In genomic region chr7:47572101-47572460, GRCh38 we compare ENCODE assay signal across 9 cellular contexts. TPM values are rescaled to one million over a fixed set of nuclear protein-coding genes. Genes with fewer than 3 reads are reported as not detected.
DNase-seq lines count a peak whose midpoint lies in the region; ATAC-seq, FAIRE-seq and TF ChIP-seq lines count a peak whose summit lies in the region.
"Had no signal": no experiment of that assay in that cellular context is flagged by ENCODE, and none has a peak within 500 bp of the region (broad histone marks: within the 10 kb centered on the region; RNA-seq: fewer than 3 reads in every experiment).

No MANE protein-coding gene starts in this region.

- no peaks in the 10 kb centered on the region for H3K9me2 ChIP-seq in MM.1S (replicated peaks; ENCODE audit: insufficient read depth, low read length)

- no peak for TF ChIP-seq POLR2A in thyroid gland (IDR thresholded peaks at IDR 0.05)

- H3K36me3 ChIP-seq in MM.1S (replicated peaks; ENCODE audit: insufficient read depth, low read length) (no peaks in the 10 kb centered on the region), bronchial epithelial cell (ENCODE audit: control insufficient read depth, insufficient read depth, low read length) (peaks cover 3% of the 10 kb centered on the region), thyroid gland (no peaks in the 10 kb centered on the region)

- H3K27ac ChIP-seq in MM.1S (ENCODE audit: low read length) (peak overlapping the region; percentile 68; the same call in 1 of the 2 replicates), thyroid gland (peak overlapping the region; percentile 84 to 96 (median 85))

- H3K4me2 ChIP-seq in MM.1S (ENCODE audit: low read depth, low read length), result peak overlapping the region; percentile 89

- peak overlapping the region; percentile 16 for H3K4me3 ChIP-seq in MM.1S (ENCODE audit: low read length)
- no peak overlapping the region for H3K4me3 ChIP-seq in bronchial epithelial cell (ENCODE audit: low read depth, low read length)
- no peak overlapping the region for H3K4me3 ChIP-seq in thyroid gland (replicated peaks in 1 of 3)

- peak overlapping the region; percentile 81 for H3K27ac Mint-ChIP-seq in memory B cell
- H3K27ac Mint-ChIP-seq: activated CD4-positive, alpha-beta T cell treated with anti-CD3 and anti-CD28 coated beads, Interleukin-2, amount 10 ng/mL, durations not matched to agents 7 days and 5 days had no signal

- H3K4me1 ChIP-seq in MM.1S (ENCODE audit: low read length) (peaks cover 47% of the 10 kb centered on the region), thyroid gland (peaks cover 71 to 89% of the 10 kb centered on the region in 2 donors)

- no peaks in the 10 kb centered on the region for H4K20me1 ChIP-seq in MM.1S (ENCODE audit: insufficient read depth, low read length)

- no peaks in the 10 kb centered on the region for H3K27me3 ChIP-seq in MM.1S (replicated peaks; ENCODE audit: insufficient read depth, low read length)
- H3K27me3 ChIP-seq in bronchial epithelial cell (ENCODE audit: control insufficient read depth, insufficient read depth, low read length), result no peaks in the 10 kb centered on the region
- H3K27me3 ChIP-seq in thyroid gland, result no peaks in the 10 kb centered on the region

- peak; percentile 66 for FAIRE-seq in bronchial epithelial cell (lab: Jason Lieb, UNC)

- TF ChIP-seq CTCF in MM.1S (IDR thresholded peaks at IDR 0.05; ENCODE audit: low read length) (no peak), bronchial epithelial cell (IDR thresholded peaks at IDR 0.05; ENCODE audit: insufficient read depth, low read length, severe bottlenecking) (no peak), thyroid gland (IDR thresholded peaks at IDR 0.05) (no peak)

- H3K4me3 Mint-ChIP-seq in memory B cell, result no peak overlapping the region
- H3K4me3 Mint-ChIP-seq: activated CD4-positive, alpha-beta T cell treated with anti-CD3 and anti-CD28 coated beads, Interleukin-2, amount 10 ng/mL, durations not matched to agents 7 days and 5 days had no signal

- H3K79me2 ChIP-seq in MM.1S (ENCODE audit: low read length), result peaks cover 86% of the 10 kb centered on the region

- H3K4me1 Mint-ChIP-seq in memory B cell, result peaks cover 53% of the 10 kb centered on the region
- H3K4me1 Mint-ChIP-seq: activated CD4-positive, alpha-beta T cell treated with anti-CD3 and anti-CD28 coated beads, Interleukin-2, amount 10 ng/mL, durations not matched to agents 7 days and 5 days had no signal

- H3K9me3 ChIP-seq in MM.1S (replicated peaks; ENCODE audit: insufficient read depth, low read length) (no peaks in the 10 kb centered on the region), thyroid gland (no peaks in the 10 kb centered on the region)

- intact Hi-C loops in thyroid gland (cut with DNase I), result loop anchor here (10.0 kb wide), 1 partner anchor 127 kb away; no protein-coding TSS in a partner anchor

- H2AFZ ChIP-seq in MM.1S (ENCODE audit: low read length), result peak overlapping the region; percentile 50; the same call in 1 of the 2 replicates

- H3K9me3 Mint-ChIP-seq in memory B cell, result no peaks in the 10 kb centered on the region
- H3K9me3 Mint-ChIP-seq: activated CD4-positive, alpha-beta T cell treated with anti-CD3 and anti-CD28 coated beads, Interleukin-2, amount 10 ng/mL, durations not matched to agents 7 days and 5 days had no signal

- DNase-seq in MM.1S, result no peak
- no peak for DNase-seq in bronchial epithelial cell (ENCODE audit: low read depth)
- DNase-seq in memory B cell (ENCODE audit: low spot score in 2 of 2), result no peak
- DNase-seq in thyroid gland, result no peak
- no peak for DNase-seq in DMS79 treated with DMSO at 0.1 percent for 48 hours (lab: John Stamatoyannopoulos, UW)
- no peak for DNase-seq in DMS 273 treated with DMSO at 0.1 percent for 48 hours (lab: John Stamatoyannopoulos, UW)
- DNase-seq: activated CD4-positive, alpha-beta T cell treated with anti-CD3 and anti-CD28 coated beads, Interleukin-2, amount 10 ng/mL, durations not matched to agents 7 days and 5 days had no signal

- peak overlapping the region; percentile 50; the same call in 1 of the 2 replicates for H3K9ac ChIP-seq in MM.1S (ENCODE audit: low read length)

- peaks cover 25% of the 10 kb centered on the region for H3F3A ChIP-seq in MM.1S (ENCODE audit: insufficient read depth, low read length)

- WGBS in thyroid gland, 2 donors, result 56% methylated on average over 12 to 14 of the region's 14 CpGs

- H3K27me3 Mint-ChIP-seq in memory B cell, result no peaks in the 10 kb centered on the region
- H3K27me3 Mint-ChIP-seq: activated CD4-positive, alpha-beta T cell treated with anti-CD3 and anti-CD28 coated beads, Interleukin-2, amount 10 ng/mL, durations not matched to agents 7 days and 5 days had no signal

- H3K36me3 Mint-ChIP-seq in memory B cell, result peaks cover 10% of the 10 kb centered on the region

- ATAC-seq in memory B cell (ENCODE audit: low read depth) (no peak), GM21825 (IDR thresholded peaks at IDR 0.05; ENCODE audit: unreplicated experiment) (no peak), HG02973 (IDR thresholded peaks at IDR 0.05; ENCODE audit: unreplicated experiment) (no peak)

RNA-seq across cellular contexts. Expression of gene TNS3, which starts 9.8 kb away (rescaled TPM):
- total RNA-seq in bronchial epithelial cell (1.8 and 2.6 TPM in 2 replicates), thyroid gland (10 to 100 TPM; 65.8 to 93.0 (median 80.7) TPM)
- total RNA-seq: activated CD4-positive, alpha-beta T cell treated with anti-CD3 and anti-CD28 coated beads, Interleukin-2, amount 10 ng/mL, durations not matched to agents 7 days and 5 days had no signal

Comparison
In these comparisons a context has a peak if more than half of its experiments do, and no peak if none do; other contexts are left out.
1. RNA of gene TNS3, which starts 9.8 kb away (total RNA-seq): 65.8 to 93.0 TPM in thyroid gland; 1.8 to 2.6 TPM in bronchial epithelial cell; every median in the first group is over 10 times any median in the second.